10 cellular contexts compared by ENCODE assay signal in genomic region chr11:69683764-69684333, GRCh38. TPM values are rescaled to one million over a fixed set of nuclear protein-coding genes. Genes with fewer than 3 reads are reported as not detected.
DNase-seq lines count a peak whose midpoint lies in the region; ATAC-seq and TF ChIP-seq lines count a peak whose summit lies in the region.
"Had no signal": no experiment of that assay in that cellular context is flagged by ENCODE, and none has a peak within 500 bp of the region (broad histone marks: within the 10 kb centered on the region; RNA-seq: fewer than 3 reads in every experiment).

No MANE protein-coding gene starts in this region.

- H3K27ac ChIP-seq in endodermal cell (ENCODE audit: low read depth, low read length), result no peak overlapping the region

- DNase-seq in DMS 273 (lab: John Stamatoyannopoulos, UW; ENCODE audit: unreplicated experiment) (peak; percentile 46), DMS 273 treated with DMSO at 0.1 percent for 48 hours (lab: John Stamatoyannopoulos, UW) (no peak), NCI-H69 (lab: John Stamatoyannopoulos, UW) (peak; percentile 51), endodermal cell (peak; percentile 87), renal cortical epithelial cell (ENCODE audit: low read depth) (peak; percentile 9), NCI-H1694 (lab: John Stamatoyannopoulos, UW) (no peak)
- DNase-seq: 8988T had no signal

- H3K4me3 Mint-ChIP-seq in endodermal cell, result no peak overlapping the region
- H3K4me3 Mint-ChIP-seq: T-helper 1 cell treated with Interleukin-12 subunit alpha and Interleukin-12 subunit beta and Interleukin-4 antibody, amounts not matched to agents 30 μg/mL and 1 μg/mL, for 36 hours had no signal

- ATAC-seq in HG02973 (IDR thresholded peaks at IDR 0.05; ENCODE audit: unreplicated experiment) (no peak), HG02763 (IDR thresholded peaks at IDR 0.05; ENCODE audit: unreplicated experiment) (no peak)

- no peaks in the 10 kb centered on the region for H3K4me1 ChIP-seq in endodermal cell (ENCODE audit: control insufficient read depth, insufficient read depth, low read length)

- H3K9me3 Mint-ChIP-seq in endodermal cell, result no peaks in the 10 kb centered on the region
- H3K9me3 Mint-ChIP-seq: T-helper 1 cell treated with Interleukin-12 subunit alpha and Interleukin-12 subunit beta and Interleukin-4 antibody, amounts not matched to agents 30 μg/mL and 1 μg/mL, for 36 hours had no signal

- H3K9me3 ChIP-seq in endodermal cell (ENCODE audit: control insufficient read depth, low read length), result peaks cover 4% of the 10 kb centered on the region

- peak; percentile 80 for TF ChIP-seq CTCF in endodermal cell (conservative IDR thresholded peaks at IDR 0.05)

- no peak overlapping the region for H3K9ac ChIP-seq in endodermal cell (ENCODE audit: extremely low read depth, low read length, poor library complexity, severe bottlenecking)

- no peak overlapping the region for H3K4me3 ChIP-seq in endodermal cell (ENCODE audit: low read length)

- no peaks in the 10 kb centered on the region for H3K36me3 ChIP-seq in endodermal cell (ENCODE audit: control insufficient read depth, insufficient read depth, low read length)

- no peaks in the 10 kb centered on the region for H3K4me1 Mint-ChIP-seq in endodermal cell

- H3K27me3 Mint-ChIP-seq in endodermal cell (ENCODE audit: insufficient read depth), result peaks cover 12% of the 10 kb centered on the region

- H3K27me3 ChIP-seq in endodermal cell (ENCODE audit: control insufficient read depth, insufficient read depth, low read length, poor library complexity, severe bottlenecking), result peaks cover 8% of the 10 kb centered on the region

- H3K27ac Mint-ChIP-seq in endodermal cell, result no peak overlapping the region
- H3K27ac Mint-ChIP-seq: T-helper 1 cell treated with Interleukin-12 subunit alpha and Interleukin-12 subunit beta and Interleukin-4 antibody, amounts not matched to agents 30 μg/mL and 1 μg/mL, for 36 hours had no signal

- WGBS in endodermal cell (ENCODE audit: insufficient coverage in 1 of 2, insufficient read length in 1 of 2), 2 experiments, result 76 to 78% methylated on average over 8 to 9 of the region's 9 CpGs

- H3K36me3 Mint-ChIP-seq in endodermal cell (ENCODE audit: low read depth), result no peaks in the 10 kb centered on the region

RNA-seq across cellular contexts. Expression of gene LTO1, which starts 8.7 kb away (rescaled TPM):
- total RNA-seq in endodermal cell, result 10 to 100 TPM; 23.2 to 32.2 TPM
- polyA plus RNA-seq in endodermal cell (2013, experiment 1 of 2), result 20.9 TPM
- 17.8 TPM for polyA plus RNA-seq in endodermal cell (2013, experiment 2 of 2)
- total RNA-seq in renal cortical epithelial cell, result 11.5 and 17.1 TPM in 2 replicates

RNA-seq across cellular contexts. Expression of gene FGF19, which starts 20.0 kb away (rescaled TPM):
- total RNA-seq in endodermal cell (under 1 TPM; 0.37 to 0.40 TPM), renal cortical epithelial cell (not detected in 2 replicates)
- 4.0 TPM for polyA plus RNA-seq in endodermal cell (2013, experiment 1 of 2)
- polyA plus RNA-seq in endodermal cell (2013, experiment 2 of 2), result 1.9 TPM

RNA-seq across cellular contexts. Expression of gene CCND1, which starts 42.9 kb away (rescaled TPM):
- total RNA-seq in endodermal cell, result 100 to 1,000 TPM in 1 of 2 donors, 10 to 100 TPM in 1; 65.7 to 214 TPM
- polyA plus RNA-seq in endodermal cell (2013, experiment 1 of 2), result 203 TPM
- polyA plus RNA-seq in endodermal cell (2013, experiment 2 of 2), result 171 TPM
- total RNA-seq in renal cortical epithelial cell, result 225 and 668 TPM in 2 replicates

Comparison
In these comparisons a context has a peak if more than half of its experiments do, and no peak if none do; other contexts are left out.
1. DNase-seq: peak in DMS 273 (single experiment), NCI-H69 (single experiment), endodermal cell (single experiment) and renal cortical epithelial cell (single experiment); none in DMS 273 treated with DMSO at 0.1 percent for 48 hours (single experiment) and NCI-H1694 (single experiment).